In genomic region chr2:55923978-55924325, GRCh38 we compare ENCODE assay signal across 1 cellular context.
TF ChIP-seq lines count a peak whose summit lies in the region.

No MANE protein-coding gene starts in this region.

TF ChIP-seq in A549, 52 proteins besides CTCF, POLR2A, EP300 and RAD21 (continued from another document):
- TF ChIP-seq USF2 (IDR thresholded peaks at IDR 0.05) = no peak
- TF ChIP-seq HDAC2 (IDR thresholded peaks at IDR 0.05) = no peak
- no peak for TF ChIP-seq ZSCAN20 (CRISPR knock-in tag; IDR thresholded peaks at IDR 0.05)
- TF ChIP-seq MAFK (IDR thresholded peaks at IDR 0.05; ENCODE audit: partially characterized antibody) = no peak
- TF ChIP-seq GATA3 (IDR thresholded peaks at IDR 0.05; ENCODE audit: borderline replicate concordance) = no peak
- TF ChIP-seq PHF8 (IDR thresholded peaks at IDR 0.05; ENCODE audit: borderline replicate concordance, low read depth) = no peak
- no peak for TF ChIP-seq NPAS2 (CRISPR knock-in tag; IDR thresholded peaks at IDR 0.05; ENCODE audit: borderline replicate concordance)
- TF ChIP-seq SREBF2 (IDR thresholded peaks at IDR 0.05) = no peak
- no peak for TF ChIP-seq MYC (IDR thresholded peaks at IDR 0.05; ENCODE audit: borderline replicate concordance, low read length)
- no peak for TF ChIP-seq ESRRA (IDR thresholded peaks at IDR 0.05; ENCODE audit: borderline replicate concordance, low read length)
- TF ChIP-seq RARB (CRISPR knock-in tag; IDR thresholded peaks at IDR 0.05) = no peak
- TF ChIP-seq TFCP2L1 (CRISPR knock-in tag; IDR thresholded peaks at IDR 0.05) = no peak
- TF ChIP-seq JUN (IDR thresholded peaks at IDR 0.05) = no peak
- no peak for TF ChIP-seq JUNB (IDR thresholded peaks at IDR 0.05)
